Comparison of ENCODE assay signal across 5 cellular contexts in genomic region chr17:18525015-18525414, GRCh38. TPM values are rescaled to one million over a fixed set of nuclear protein-coding genes. Genes with fewer than 3 reads are reported as not detected.
"Had no signal": no experiment of that assay in that cellular context is flagged by ENCODE, and none has a peak within 500 bp of the region (broad histone marks: within the 10 kb centered on the region; RNA-seq: fewer than 3 reads in every experiment).

No MANE protein-coding gene starts in this region.

RNA-seq across cellular contexts. Expression of gene LGALS9C, which starts 48.4 kb away (rescaled TPM):
- total RNA-seq: activated naive CD4-positive, alpha-beta T cell treated with anti-CD3 and anti-CD28 coated beads, Interleukin-2, amount 50 U/mL, for 72 hours; activated T-cell treated with anti-CD3 and anti-CD28 coated beads, Interleukin-2, amount 50 U/mL, for 72 hours; ascending aorta; cardiac muscle cell had no signal
- polyA plus RNA-seq: cardiac muscle cell, heart left ventricle had no signal
